20 cellular contexts compared by ENCODE assay signal in the genomic region with DNA sequence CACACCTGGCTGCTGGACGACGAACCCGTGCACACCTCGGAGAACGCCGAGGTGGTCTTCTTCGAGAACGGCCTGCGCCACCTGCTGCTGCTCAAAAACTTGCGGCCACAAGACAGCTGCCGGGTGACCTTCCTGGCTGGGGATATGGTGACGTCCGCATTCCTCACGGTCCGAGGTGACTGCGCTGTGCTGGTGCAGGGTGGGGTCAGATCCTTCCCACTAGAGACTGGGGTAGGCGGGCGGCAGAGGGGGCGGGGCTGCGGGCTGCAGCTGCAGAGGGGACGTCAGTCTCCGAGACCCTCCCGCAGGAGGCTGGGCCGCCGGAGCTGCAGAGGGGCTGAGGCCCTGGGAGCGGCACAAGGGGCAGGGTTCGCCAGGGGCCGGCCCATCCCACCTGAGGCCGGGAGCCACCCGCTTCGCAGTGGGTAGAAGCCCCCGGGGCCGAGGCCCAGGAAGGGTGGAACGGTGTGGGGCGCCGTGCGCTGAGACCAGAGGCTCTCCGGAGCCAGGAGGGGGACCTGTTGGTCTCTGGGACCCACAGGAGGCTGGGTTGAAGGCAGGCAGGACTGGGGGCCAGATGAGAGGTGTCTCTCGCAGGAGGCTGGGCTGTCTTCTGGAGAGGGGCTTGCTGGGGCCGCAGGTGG.
A peak's percentile ranks its signal among the peaks of the same experiment; 100 is the strongest.
DNase-seq lines count a peak whose midpoint lies in the region; ATAC-seq and TF ChIP-seq lines count a peak whose summit lies in the region.
"Had no signal": no experiment of that assay in that cellular context is flagged by ENCODE, and none has a peak within 500 bp of the region (broad histone marks: within the 10 kb centered on the region; RNA-seq: fewer than 3 reads in every experiment).

No MANE protein-coding gene starts in this region.

- TF ChIP-seq CTCF in activated B cell treated with CpG ODN at 0.5 μM for 24 hours (IDR thresholded peaks at IDR 0.05), result no peak

- H3K9me3 ChIP-seq in skeletal muscle tissue (ENCODE audit: control insufficient read depth in 3 of 3, low read length in 3 of 3), result no peaks in the 10 kb centered on the region
- H3K9me3 ChIP-seq: colonic mucosa had no signal

- DNase-seq in activated CD8-positive, alpha-beta memory T cell treated with anti-CD3 and anti-CD28 coated beads, Interleukin-2, amount 50 U/mL, for 48 hours, result peak; percentile 46
- no peak for DNase-seq in activated CD8-positive, alpha-beta memory T cell treated with anti-CD3 and anti-CD28 coated beads for 24 hours
- peak; percentile 12 for DNase-seq in activated B cell treated with CpG ODN at 0.5 μM for 24 hours
- peak; percentile 79 for DNase-seq in myocyte (ENCODE audit: low read depth)
- no peak for DNase-seq in stimulated activated CD4-positive, alpha-beta T cell treated with anti-CD3 and anti-CD28 coated beads, Interleukin-4, amount 100 ng/mL, for 1 hour
- no peak for DNase-seq in stimulated activated CD4-positive, alpha-beta T cell treated with anti-CD3 and anti-CD28 coated beads, Interleukin-4, amount 100 ng/mL, for 24 hours
- DNase-seq: activated CD8-positive, alpha-beta T cell treated with anti-CD3 and anti-CD28 coated beads for 36 hours; CD4-positive, CD25-positive, alpha-beta regulatory T cell; colonic mucosa; DMS53; NCI-H2107; NCI-H748 treated with DMSO at 0.1 percent for 48 hours; small intestine; SW 1271 had no signal

- no peak overlapping the region for H3K27ac Mint-ChIP-seq in activated B cell treated with CpG ODN at 0.5 μM for 24 hours
- H3K27ac Mint-ChIP-seq: activated CD8-positive, alpha-beta T cell treated with anti-CD3 and anti-CD28 coated beads for 36 hours; activated T-helper 2 cell treated with anti-CD3 and anti-CD28 coated beads, Interferon-gamma antibody, Interleukin-2, Interleukin-4, amounts not matched to agents 10 μg/mL and 5 μg/mL and 100 μg/mL, durations not matched to agents 14 hours and 24 hours and 36 hours; CD4-positive, CD25-positive, alpha-beta regulatory T cell; memory B cell; stimulated activated effector memory CD8-positive, alpha-beta T cell treated with anti-CD3 and anti-CD28 coated beads, Interleukin-12 subunit alpha, Interleukin-12 subunit beta, amount 100 ng/mL, for 72 hours had no signal

- H3K27me3 Mint-ChIP-seq in activated B cell treated with CpG ODN at 0.5 μM for 24 hours, result no peaks in the 10 kb centered on the region
- H3K27me3 Mint-ChIP-seq: activated CD8-positive, alpha-beta T cell treated with anti-CD3 and anti-CD28 coated beads for 36 hours; CD4-positive, CD25-positive, alpha-beta regulatory T cell; memory B cell had no signal

- CTCF ChIA-PET in activated B cell treated with CpG ODN at 0.5 μM for 24 hours (lab: Charles Lee), result no interaction called here

- peaks cover 7% of the 10 kb centered on the region for H3K9me3 Mint-ChIP-seq in activated B cell treated with CpG ODN at 0.5 μM for 24 hours
- H3K9me3 Mint-ChIP-seq: activated CD8-positive, alpha-beta T cell treated with anti-CD3 and anti-CD28 coated beads for 36 hours; memory B cell; stimulated activated effector memory CD8-positive, alpha-beta T cell treated with anti-CD3 and anti-CD28 coated beads, Interleukin-12 subunit alpha, Interleukin-12 subunit beta, amount 100 ng/mL, for 72 hours had no signal

- H3K4me1 Mint-ChIP-seq in activated B cell treated with CpG ODN at 0.5 μM for 24 hours, result no peaks in the 10 kb centered on the region
- H3K4me1 Mint-ChIP-seq: CD4-positive, CD25-positive, alpha-beta regulatory T cell; memory B cell; stimulated activated effector memory CD8-positive, alpha-beta T cell treated with anti-CD3 and anti-CD28 coated beads, Interleukin-12 subunit alpha, Interleukin-12 subunit beta, amount 100 ng/mL, for 72 hours had no signal

- H3K4me3 Mint-ChIP-seq in activated B cell treated with CpG ODN at 0.5 μM for 24 hours, result no peak overlapping the region
- H3K4me3 Mint-ChIP-seq: activated CD8-positive, alpha-beta T cell treated with anti-CD3 and anti-CD28 coated beads for 36 hours; CD4-positive, CD25-positive, alpha-beta regulatory T cell; memory B cell; stimulated activated effector memory CD8-positive, alpha-beta T cell treated with anti-CD3 and anti-CD28 coated beads, Interleukin-12 subunit alpha, Interleukin-12 subunit beta, amount 100 ng/mL, for 72 hours had no signal

- ATAC-seq in activated B cell treated with CpG ODN at 0.5 μM for 24 hours (ENCODE audit: low read depth) (no peak), GM21717 (IDR thresholded peaks at IDR 0.05; ENCODE audit: unreplicated experiment) (no peak)
- ATAC-seq: activated CD8-positive, alpha-beta T cell treated with anti-CD3 and anti-CD28 coated beads for 36 hours; gastroesophageal sphincter had no signal

- peaks cover 67 to 97% (median 86%) of the 10 kb centered on the region in 3 donors for H3K36me3 ChIP-seq in skeletal muscle tissue (ENCODE audit: control insufficient read depth in 3 of 3, insufficient read depth in 3 of 3, low read length in 3 of 3)
- H3K36me3 ChIP-seq: colonic mucosa had no signal

- peak overlapping the region; percentile 75 for H3K27ac ChIP-seq in skeletal muscle tissue (ENCODE audit: low read depth, low read length)
- H3K27ac ChIP-seq: colonic mucosa, gastroesophageal sphincter had no signal

- H3K27me3 ChIP-seq in skeletal muscle tissue (ENCODE audit: control insufficient read depth in 3 of 3, insufficient read depth in 3 of 3, low read length in 3 of 3), result no peaks in the 10 kb centered on the region
- H3K27me3 ChIP-seq: colonic mucosa had no signal

- H3K4me3 ChIP-seq in skeletal muscle tissue (ENCODE audit: low read length in 3 of 3), result no peak overlapping the region
- H3K4me3 ChIP-seq: colonic mucosa, gastroesophageal sphincter had no signal

- peak overlapping the region in 1 of 3 donors; percentile 85 for H3K9ac ChIP-seq in skeletal muscle tissue (ENCODE audit: low read depth in 1 of 3, low read length in 3 of 3)

- H3K36me3 Mint-ChIP-seq in activated B cell treated with CpG ODN at 0.5 μM for 24 hours (ENCODE audit: low read depth), result no peaks in the 10 kb centered on the region
- H3K36me3 Mint-ChIP-seq: memory B cell; stimulated activated effector memory CD8-positive, alpha-beta T cell treated with anti-CD3 and anti-CD28 coated beads, Interleukin-12 subunit alpha, Interleukin-12 subunit beta, amount 100 ng/mL, for 72 hours had no signal

- peaks cover 5 to 48% (median 48%) of the 10 kb centered on the region in 3 donors for H3K4me1 ChIP-seq in skeletal muscle tissue (ENCODE audit: control insufficient read depth in 3 of 3, insufficient read depth in 3 of 3, low read length in 3 of 3)
- H3K4me1 ChIP-seq: colonic mucosa, gastroesophageal sphincter had no signal

- POLR2A ChIA-PET in activated B cell treated with CpG ODN at 0.5 μM for 24 hours (lab: Charles Lee), result no interaction called here

- intact Hi-C loops in activated B cell treated with CpG ODN at 0.5 μM for 24 hours (cut with micrococcal nuclease), result no loop called here

Comparison
In these comparisons a context has a peak if more than half of its experiments do, and no peak if none do; other contexts are left out.
1. DNase-seq: peak in activated CD8-positive, alpha-beta memory T cell treated with anti-CD3 and anti-CD28 coated beads, Interleukin-2, amount 50 U/mL, for 48 hours (single experiment), activated B cell treated with CpG ODN at 0.5 μM for 24 hours (single experiment) and myocyte (single experiment); none in activated CD8-positive, alpha-beta memory T cell treated with anti-CD3 and anti-CD28 coated beads for 24 hours (single experiment), stimulated activated CD4-positive, alpha-beta T cell treated with anti-CD3 and anti-CD28 coated beads, Interleukin-4, amount 100 ng/mL, for 1 hour (single experiment) and stimulated activated CD4-positive, alpha-beta T cell treated with anti-CD3 and anti-CD28 coated beads, Interleukin-4, amount 100 ng/mL, for 24 hours (single experiment).